ENCODE assay signal across 2 cellular contexts in genomic region chr1:40820251-40820797, GRCh38.
TF ChIP-seq lines count a peak whose summit lies in the region.

No MANE protein-coding gene starts in this region.

TF ChIP-seq in HEK293, 187 proteins besides CTCF, POLR2A, EP300 and RAD21:
- TF ChIP-seq ZNF18 (tag by site-specific recombination; IDR thresholded peaks at IDR 0.05) (no peak), ZBTB6 (tag by site-specific recombination; IDR thresholded peaks at IDR 0.05) (no peak), ZNF24 (tag by site-specific recombination; IDR thresholded peaks at IDR 0.05) (0 out of 2 replicates have a peak, but pooled peaks have one; percentile 51), ZNF785 (tag by site-specific recombination; IDR thresholded peaks at IDR 0.05) (no peak), SETDB1 (IDR thresholded peaks at IDR 0.05; ENCODE audit: insufficient read length, low read length) (no peak)

TF ChIP-seq in HepG2, 621 proteins besides CTCF, POLR2A, EP300 and RAD21 (continued from another document):
- peak; percentile 84 for TF ChIP-seq ZNF24 (IDR thresholded peaks at IDR 0.05)
- TF ChIP-seq MYPOP (CRISPR knock-in tag; IDR thresholded peaks at IDR 0.05): no peak
- TF ChIP-seq CEBPB (IDR thresholded peaks at IDR 0.05; ENCODE audit: borderline replicate concordance, low read depth, low read length): peak; percentile 59
- TF ChIP-seq CEBPG (CRISPR knock-in tag; IDR thresholded peaks at IDR 0.05): peak; percentile 66
- TF ChIP-seq STAG1 (CRISPR knock-in tag; IDR thresholded peaks at IDR 0.05): peak; percentile 25; the same call in 1 of the 2 replicates
- no peak for TF ChIP-seq SIX1 (CRISPR knock-in tag; IDR thresholded peaks at IDR 0.05; ENCODE audit: borderline replicate concordance)
